13 cellular contexts compared by ENCODE assay signal in the genomic region with DNA sequence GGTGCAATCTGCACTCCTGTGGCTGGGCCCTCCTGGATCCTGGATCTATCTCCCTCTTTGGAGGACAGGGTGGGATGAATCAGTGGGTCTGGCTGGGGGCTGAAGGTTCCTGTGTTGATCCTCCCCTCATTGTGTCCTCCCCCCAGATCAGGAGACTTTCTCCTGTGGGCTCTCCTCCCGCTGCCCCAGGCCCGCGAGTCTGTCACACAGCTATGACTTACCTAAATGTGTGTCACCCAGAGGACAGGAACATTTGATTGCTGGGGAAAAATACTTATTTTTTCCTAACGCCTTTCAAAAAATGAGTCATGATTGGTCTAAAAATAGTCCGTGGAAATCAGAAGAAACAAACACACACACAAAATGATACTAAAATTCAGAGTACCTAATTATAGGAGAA.
DNase-seq lines count a peak whose midpoint lies in the region; TF ChIP-seq lines count a peak whose summit lies in the region.
"Had no signal": no experiment of that assay in that cellular context is flagged by ENCODE, and none has a peak within 500 bp of the region (broad histone marks: within the 10 kb centered on the region; RNA-seq: fewer than 3 reads in every experiment).

No MANE protein-coding gene starts in this region.

- 0 out of 2 replicates have a peak, but pooled peaks cover 5% of the 10 kb centered on the region for H3K9me3 ChIP-seq in BLaER1
- H3K9me3 ChIP-seq: A549 had no signal

- no peaks in the 10 kb centered on the region for H4K20me1 ChIP-seq in BLaER1

- no peak overlapping the region for H3K4me3 Mint-ChIP-seq in activated naive CD4-positive, alpha-beta T cell treated with anti-CD3 and anti-CD28 coated beads for 36 hours
- H3K4me3 Mint-ChIP-seq in activated T-helper 1 cell treated with anti-CD3 and anti-CD28 coated beads, Interleukin-12 subunit alpha, Interleukin-12 subunit beta, Interleukin-2, Interleukin-4 antibody, amounts not matched to agents 30 ng/mL and 10 ng/mL and 1 ng/mL, durations not matched to agents 14 hours and 24 hours and 36 hours, result no peak overlapping the region
- H3K4me3 Mint-ChIP-seq: CD4-positive, alpha-beta T cell; IgD-negative memory B cell had no signal

- CTCF ChIA-PET in activated naive CD4-positive, alpha-beta T cell treated with anti-CD3 and anti-CD28 coated beads for 36 hours (lab: Charles Lee), result no interaction called here

- TF ChIP-seq CTCF in coronary artery (IDR thresholded peaks at IDR 0.05), result no peak

- peaks cover 38% of the 10 kb centered on the region for H3K27me3 Mint-ChIP-seq in activated naive CD4-positive, alpha-beta T cell treated with anti-CD3 and anti-CD28 coated beads for 36 hours (ENCODE audit: low read depth)
- peaks cover 5% of the 10 kb centered on the region for H3K27me3 Mint-ChIP-seq in activated T-helper 1 cell treated with anti-CD3 and anti-CD28 coated beads, Interleukin-12 subunit alpha, Interleukin-12 subunit beta, Interleukin-2, Interleukin-4 antibody, amounts not matched to agents 30 ng/mL and 10 ng/mL and 1 ng/mL, durations not matched to agents 14 hours and 24 hours and 36 hours (ENCODE audit: insufficient read depth)

- 0 out of 2 replicates have a peak, but pooled peaks cover 7% of the 10 kb centered on the region for H3K4me1 ChIP-seq in BLaER1
- H3K4me1 ChIP-seq: A549 had no signal

- peaks cover 11% of the 10 kb centered on the region for H3K4me1 Mint-ChIP-seq in activated naive CD4-positive, alpha-beta T cell treated with anti-CD3 and anti-CD28 coated beads for 36 hours (ENCODE audit: low read depth)
- peaks cover 5% of the 10 kb centered on the region for H3K4me1 Mint-ChIP-seq in activated T-helper 1 cell treated with anti-CD3 and anti-CD28 coated beads, Interleukin-12 subunit alpha, Interleukin-12 subunit beta, Interleukin-2, Interleukin-4 antibody, amounts not matched to agents 30 ng/mL and 10 ng/mL and 1 ng/mL, durations not matched to agents 14 hours and 24 hours and 36 hours (ENCODE audit: low read depth)

- H3K36me3 ChIP-seq in BLaER1, result no peaks in the 10 kb centered on the region

- peak overlapping the region; percentile 37 for H3K27ac Mint-ChIP-seq in activated naive CD4-positive, alpha-beta T cell treated with anti-CD3 and anti-CD28 coated beads for 36 hours
- H3K27ac Mint-ChIP-seq in activated T-helper 1 cell treated with anti-CD3 and anti-CD28 coated beads, Interleukin-12 subunit alpha, Interleukin-12 subunit beta, Interleukin-2, Interleukin-4 antibody, amounts not matched to agents 30 ng/mL and 10 ng/mL and 1 ng/mL, durations not matched to agents 14 hours and 24 hours and 36 hours, result peak overlapping the region; percentile 47
- H3K27ac Mint-ChIP-seq: CD4-positive, alpha-beta T cell; IgD-negative memory B cell had no signal

- H3K9me3 Mint-ChIP-seq in activated naive CD4-positive, alpha-beta T cell treated with anti-CD3 and anti-CD28 coated beads for 36 hours, result no peaks in the 10 kb centered on the region
- H3K9me3 Mint-ChIP-seq in activated T-helper 1 cell treated with anti-CD3 and anti-CD28 coated beads, Interleukin-12 subunit alpha, Interleukin-12 subunit beta, Interleukin-2, Interleukin-4 antibody, amounts not matched to agents 30 ng/mL and 10 ng/mL and 1 ng/mL, durations not matched to agents 14 hours and 24 hours and 36 hours, result no peaks in the 10 kb centered on the region
- H3K9me3 Mint-ChIP-seq: CD4-positive, alpha-beta T cell had no signal

- H3K9ac ChIP-seq in BLaER1, result no peak overlapping the region

- H3K4me3 ChIP-seq in BLaER1 (no peak overlapping the region), coronary artery (no peak overlapping the region)
- H3K4me3 ChIP-seq: A549, GM12878 had no signal

- no peak for DNase-seq in activated naive CD4-positive, alpha-beta T cell treated with anti-CD3 and anti-CD28 coated beads for 36 hours
- DNase-seq in activated naive CD4-positive, alpha-beta T cell (lab: John Stamatoyannopoulos, UW), result no peak
- no peak for DNase-seq in activated T-helper 1 cell treated with anti-CD3 and anti-CD28 coated beads, Interleukin-12 subunit alpha, Interleukin-12 subunit beta, Interleukin-2, Interleukin-4 antibody, amounts not matched to agents 30 ng/mL and 10 ng/mL and 1 ng/mL, durations not matched to agents 14 hours and 24 hours and 36 hours (ENCODE audit: low spot score)
- peak; percentile 61 for DNase-seq in posterior vena cava (ENCODE audit: low spot score)
- no peak for DNase-seq in HK-2 (ENCODE audit: unreplicated experiment)
- DNase-seq in coronary artery (ENCODE audit: low spot score), result no peak
- DNase-seq: Calu3; CD4-positive, alpha-beta T cell; DMS 273 treated with DMSO at 0.1 percent for 48 hours had no signal

- no peaks in the 10 kb centered on the region for H3K27me3 ChIP-seq in BLaER1

- H3K36me3 Mint-ChIP-seq in activated naive CD4-positive, alpha-beta T cell treated with anti-CD3 and anti-CD28 coated beads for 36 hours (ENCODE audit: low read depth), result no peaks in the 10 kb centered on the region
- H3K36me3 Mint-ChIP-seq in activated T-helper 1 cell treated with anti-CD3 and anti-CD28 coated beads, Interleukin-12 subunit alpha, Interleukin-12 subunit beta, Interleukin-2, Interleukin-4 antibody, amounts not matched to agents 30 ng/mL and 10 ng/mL and 1 ng/mL, durations not matched to agents 14 hours and 24 hours and 36 hours (ENCODE audit: low read depth), result no peaks in the 10 kb centered on the region
- H3K36me3 Mint-ChIP-seq: IgD-negative memory B cell had no signal

- H3K27ac ChIP-seq in BLaER1, result no peak overlapping the region
- H3K27ac ChIP-seq in coronary artery, result no peak overlapping the region
- H3K27ac ChIP-seq: A549 had no signal

- intact Hi-C loops in activated naive CD4-positive, alpha-beta T cell treated with anti-CD3 and anti-CD28 coated beads for 36 hours (cut with micrococcal nuclease), result no loop called here
- intact Hi-C loops in activated T-helper 1 cell treated with anti-CD3 and anti-CD28 coated beads, Interleukin-12 subunit alpha, Interleukin-12 subunit beta, Interleukin-2, Interleukin-4 antibody, amounts not matched to agents 30 ng/mL and 10 ng/mL and 1 ng/mL, durations not matched to agents 14 hours and 24 hours and 36 hours (cut with micrococcal nuclease), result no loop called here
- intact Hi-C loops in posterior vena cava (cut with DNase I), result loop anchor here in 1 of 2 donors (5.0 kb wide), 1 partner anchor 1271 kb away; no protein-coding TSS in a partner anchor

- peak overlapping the region; percentile 27; the same call in 1 of the 2 replicates for H3K4me2 ChIP-seq in BLaER1
- H3K4me2 ChIP-seq: A549 had no signal
